In genomic region chr12:52435659-52435999, GRCh38 we compare ENCODE assay signal across 1 cellular context.
TF ChIP-seq lines count a peak whose summit lies in the region.

No MANE protein-coding gene starts in this region.

TF ChIP-seq in SK-N-SH, 30 proteins besides CTCF, POLR2A, EP300 and RAD21:
- no peak for TF ChIP-seq IRF3 (IDR thresholded peaks at IDR 0.05; ENCODE audit: low read depth, low read length)
- TF ChIP-seq GABPA (IDR thresholded peaks at IDR 0.05; ENCODE audit: low read depth): no peak
- TF ChIP-seq EZH2phosphoT487 (IDR thresholded peaks at IDR 0.05; ENCODE audit: borderline replicate concordance, low read depth): no peak
- TF ChIP-seq FOXJ3 (CRISPR knock-in tag; IDR thresholded peaks at IDR 0.05): no peak
- TF ChIP-seq RCOR1 (IDR thresholded peaks at IDR 0.05; ENCODE audit: low read length): no peak
